ENCODE assay signal across 8 cellular contexts in genomic region chr9:137236238-137236935, GRCh38. TPM values are rescaled to one million over a fixed set of nuclear protein-coding genes. Genes with fewer than 3 reads are reported as not detected.
A peak's percentile ranks its signal among the peaks of the same experiment; 100 is the strongest.
DNase-seq lines count a peak whose midpoint lies in the region; ATAC-seq and TF ChIP-seq lines count a peak whose summit lies in the region.

No MANE protein-coding gene starts in this region.

- CTCF ChIA-PET in GM10248 (lab: Yijun Ruan, JAX): interaction anchor here (0.6 to 8.0 kb wide), 70 partner anchors 9 to 495 kb away, joined by 3 to 92 read pairs (median 6); partner anchors contain the start of genes ANAPC2, CYSRT1, DPP7 and LRRC26

- peak overlapping the region; percentile 66 for H3K4ac ChIP-seq in neuronal stem cell (ENCODE audit: low read length)

- H2BK12ac ChIP-seq in neuronal stem cell (ENCODE audit: low read length): peak overlapping the region; percentile 73

- H3K23ac ChIP-seq in neuronal stem cell (ENCODE audit: low read depth, low read length, poor library complexity): peak overlapping the region; percentile 89

- no peak overlapping the region for H2BK120ac ChIP-seq in neuronal stem cell (ENCODE audit: low read depth, low read length)

- H4K91ac ChIP-seq in neuronal stem cell (ENCODE audit: low read depth, low read length, poor library complexity): no peak overlapping the region

- H3K4me3 ChIP-seq in LNCaP clone FGC (ENCODE audit: low read depth, low read length): no peak overlapping the region; the same call in 1 of the 2 replicates
- H3K4me3 ChIP-seq in fibroblast of pulmonary artery (replicated peaks; ENCODE audit: low read depth, low read length): no peak overlapping the region
- peak overlapping the region in 1 of 2 donors; percentile 46 for H3K4me3 ChIP-seq in neuronal stem cell (ENCODE audit: low read length in 2 of 2)
- peak overlapping the region; percentile 51 to 60 for H3K4me3 ChIP-seq in stomach smooth muscle (ENCODE audit: low read length in 2 of 2)

- H2BK5ac ChIP-seq in neuronal stem cell (ENCODE audit: low read length): peak overlapping the region; percentile 97

- peaks cover 15% of the 10 kb centered on the region in 2 donors for H3K4me1 ChIP-seq in neuronal stem cell (ENCODE audit: control insufficient read depth in 2 of 2, insufficient read depth in 1 of 2, low read depth in 1 of 2, low read length in 2 of 2)
- peaks cover 33% of the 10 kb centered on the region for H3K4me1 ChIP-seq in stomach smooth muscle (ENCODE audit: control insufficient read depth, insufficient read depth, low read length)

- peak overlapping the region; percentile 25 for H3K4me2 ChIP-seq in neuronal stem cell (ENCODE audit: insufficient read depth, low read length, poor library complexity, severe bottlenecking)

- peak overlapping the region; percentile 100 for H2AK5ac ChIP-seq in neuronal stem cell (ENCODE audit: low read depth, low read length)

- POLR2A ChIA-PET in GM10248 (lab: Yijun Ruan, JAX): interaction anchor here (0.6 to 1.4 kb wide), 7 partner anchors 10 to 343 kb away, joined by 3 to 6 read pairs (median 4); partner anchors contain the start of gene TPRN

- H3K14ac ChIP-seq in neuronal stem cell (ENCODE audit: low read length): peak overlapping the region; percentile 56

- ATAC-seq in HG02840 (IDR thresholded peaks at IDR 0.05; ENCODE audit: low FRiP score, unreplicated experiment): no peak

- H3K36me3 ChIP-seq in neuronal stem cell (replicated peaks in 1 of 2; ENCODE audit: control insufficient read depth in 2 of 2, insufficient read depth in 2 of 2, low read length in 2 of 2) (peaks cover 0 to 5% of the 10 kb centered on the region in 2 donors), stomach smooth muscle (ENCODE audit: control insufficient read depth in 2 of 2, insufficient read depth in 2 of 2, low read length in 2 of 2) (no peaks in the 10 kb centered on the region)

- H3K9me3 ChIP-seq in neuronal stem cell (replicated peaks in 1 of 2; ENCODE audit: control insufficient read depth in 2 of 2, insufficient read depth in 1 of 2, low read depth in 1 of 2, low read length in 2 of 2): no peaks in the 10 kb centered on the region
- no peaks in the 10 kb centered on the region for H3K9me3 ChIP-seq in stomach smooth muscle (ENCODE audit: control insufficient read depth in 2 of 2, low read length in 2 of 2)

- peak overlapping the region; percentile 70 for H3K9ac ChIP-seq in neuronal stem cell (ENCODE audit: low read depth, low read length, poor library complexity)
- peak overlapping the region; percentile 21 to 22 for H3K9ac ChIP-seq in stomach smooth muscle (ENCODE audit: low read length in 2 of 2)

- DNase-seq in GM10248 (ENCODE audit: extremely low spot score) (peak; percentile 95), LNCaP clone FGC (ENCODE audit: low read depth) (peak; percentile 23), RPMI7951 (ENCODE audit: low read depth) (peak; percentile 58), fibroblast of pulmonary artery (ENCODE audit: low read depth) (peak; percentile 77), neuronal stem cell (ENCODE audit: low spot score) (peak; percentile 84)
- peak; percentile 83 to 84 for DNase-seq in activated T-helper 1 cell treated with anti-CD3 and anti-CD28 coated beads, Interleukin-2, amount 50 U/mL, for 16 hours (ENCODE audit: low read depth in 1 of 2, low spot score in 1 of 2)

- H3K27ac ChIP-seq in neuronal stem cell (replicated peaks; ENCODE audit: low read length) (no peak overlapping the region), stomach smooth muscle (ENCODE audit: low read length) (no peak overlapping the region)

- peak overlapping the region; percentile 98 for H2BK15ac ChIP-seq in neuronal stem cell (ENCODE audit: low read length)

- H3K27me3 ChIP-seq in neuronal stem cell (ENCODE audit: control insufficient read depth in 3 of 3, insufficient read depth in 3 of 3, low read depth in 1 of 3, low read length in 3 of 3) (peaks cover 0 to 3% (median 0%) of the 10 kb centered on the region in 3 experiments), stomach smooth muscle (ENCODE audit: control insufficient read depth in 1 of 2, insufficient read depth in 2 of 2, low read length in 2 of 2) (peaks cover 22 to 23% of the 10 kb centered on the region in 2 donors)

- H4K8ac ChIP-seq in neuronal stem cell (ENCODE audit: low read depth, low read length): no peak overlapping the region

- H3K18ac ChIP-seq in neuronal stem cell (ENCODE audit: low read length): peak overlapping the region; percentile 95

- H3K79me1 ChIP-seq in neuronal stem cell (ENCODE audit: low read depth, low read length): peaks cover 12% of the 10 kb centered on the region

- peak; percentile 99 for TF ChIP-seq CTCF in GM10248 (IDR thresholded peaks at IDR 0.05; ENCODE audit: control extremely low read depth, extremely low read depth, low read depth, missing control alignments)
- TF ChIP-seq CTCF in LNCaP clone FGC (IDR thresholded peaks at IDR 0.05; ENCODE audit: control insufficient read depth, extremely low read depth, insufficient read depth): peak; percentile 97
- TF ChIP-seq CTCF in fibroblast of pulmonary artery (IDR thresholded peaks at IDR 0.05; ENCODE audit: low read length, missing control alignments): peak; percentile 83

- H2AFZ ChIP-seq in neuronal stem cell (ENCODE audit: low read length): no peak overlapping the region

- no CpG with 5 or more reads among the region's 31 CpGs for WGBS in neuronal stem cell (ENCODE audit: extremely low coverage in 2 of 2, insufficient read length in 2 of 2, insufficient replicate concordance in 1 of 2), 2 donors

RNA-seq across cellular contexts. Expression of gene TUBB4B, which starts 4.7 kb away (rescaled TPM):
- 295 and 372 TPM in 2 replicates for total RNA-seq in RPMI7951 (2014; rRNA removed; shearing (Covaris generic))
- 358 TPM for polyA plus RNA-seq in neuronal stem cell (2013, experiment 1 of 2)
- polyA plus RNA-seq in neuronal stem cell (2013, experiment 2 of 2): 354 TPM

RNA-seq across cellular contexts. Expression of gene SLC34A3, which starts 5.7 kb away (rescaled TPM):
- not detected in 2 replicates for total RNA-seq in RPMI7951 (2014; rRNA removed; shearing (Covaris generic))
- polyA plus RNA-seq in neuronal stem cell (2013, experiment 1 of 2): not detected
- not detected for polyA plus RNA-seq in neuronal stem cell (2013, experiment 2 of 2)

RNA-seq across cellular contexts. Expression of gene RNF224, which starts 9.1 kb away (rescaled TPM):
- total RNA-seq in RPMI7951 (2014; rRNA removed; shearing (Covaris generic)): not detected in 2 replicates
- polyA plus RNA-seq in neuronal stem cell (2013, experiment 1 of 2): not detected
- polyA plus RNA-seq in neuronal stem cell (2013, experiment 2 of 2): not detected

RNA-seq across cellular contexts. Expression of gene CYSRT1, which starts 11.4 kb away (rescaled TPM):
- 0.36 and 1.1 TPM in 2 replicates for total RNA-seq in RPMI7951 (2014; rRNA removed; shearing (Covaris generic))
- 0.66 TPM for polyA plus RNA-seq in neuronal stem cell (2013, experiment 1 of 2)
- polyA plus RNA-seq in neuronal stem cell (2013, experiment 2 of 2): 0.61 TPM

RNA-seq across cellular contexts. Expression of gene RNF208, which starts 14.3 kb away (rescaled TPM):
- total RNA-seq in RPMI7951 (2014; rRNA removed; shearing (Covaris generic)): not detected in 2 replicates
- 6.4 TPM for polyA plus RNA-seq in neuronal stem cell (2013, experiment 1 of 2)
- polyA plus RNA-seq in neuronal stem cell (2013, experiment 2 of 2): 6.5 TPM

Comparison
In these comparisons a context has a peak if more than half of its experiments do, and no peak if none do; other contexts are left out.
1. DNase-seq: peak in every context shown above with its lines; median percentile 95 in GM10248; 84 in neuronal stem cell; 84 in activated T-helper 1 cell treated with anti-CD3 and anti-CD28 coated beads, Interleukin-2, amount 50 U/mL, for 16 hours; 77 in fibroblast of pulmonary artery; 58 in RPMI7951; 23 in LNCaP clone FGC.
2. H3K4me3 ChIP-seq: peak in stomach smooth muscle (2 of 2); none in LNCaP clone FGC (single experiment) and fibroblast of pulmonary artery (single experiment).
3. Peak in every context shown above with its lines, with median percentiles within 50 percentile points of each other: CTCF ChIP-seq.